In the genomic region with DNA sequence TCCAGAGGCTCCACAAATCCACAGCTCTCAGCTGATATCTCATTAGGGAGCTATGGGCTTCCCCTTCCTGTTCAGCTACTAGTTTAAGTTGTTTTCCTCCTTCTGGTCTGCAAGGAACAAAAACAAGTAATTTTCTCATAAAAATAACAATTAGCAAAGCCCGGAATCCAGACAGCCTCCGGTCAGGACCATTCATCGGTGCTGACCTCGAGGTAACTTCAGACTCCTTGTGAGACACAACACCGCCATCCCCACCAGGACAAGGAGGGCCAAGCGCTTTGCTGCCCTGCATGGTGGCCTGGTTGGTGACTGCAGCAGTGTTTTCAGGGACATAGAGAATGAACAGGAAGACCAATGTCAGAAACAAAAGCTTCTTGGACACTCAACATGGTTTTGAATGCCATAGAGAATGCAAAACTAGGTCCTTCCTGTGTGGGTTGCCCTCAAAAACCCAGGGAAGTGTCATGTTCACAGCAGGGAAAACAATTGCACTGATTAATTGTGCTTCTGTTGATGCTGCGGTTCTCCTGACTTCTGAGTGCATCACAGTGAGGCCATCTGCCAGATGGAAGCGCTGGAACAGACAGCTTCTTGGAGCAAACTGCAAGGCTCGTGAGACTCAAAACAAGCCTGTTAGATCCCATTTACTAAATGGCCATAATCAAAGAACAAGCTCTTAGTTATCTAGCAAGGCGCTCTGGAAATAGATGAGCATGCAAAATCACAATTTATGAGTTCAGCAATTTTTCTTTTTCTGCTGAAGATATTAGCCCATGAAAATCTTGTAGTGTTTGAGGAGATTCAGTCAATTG, we compare ENCODE assay signal across 10 cellular contexts.
DNase-seq lines count a peak whose midpoint lies in the region; ATAC-seq and TF ChIP-seq lines count a peak whose summit lies in the region.
"Had no signal": no experiment of that assay in that cellular context is flagged by ENCODE, and none has a peak within 500 bp of the region (broad histone marks: within the 10 kb centered on the region; RNA-seq: fewer than 3 reads in every experiment).

No MANE protein-coding gene starts in this region.

- H3K4me3 ChIP-seq in osteoblast (ENCODE audit: insufficient read depth, low read length), result no peak overlapping the region

- no peak for TF ChIP-seq CTCF in osteoblast (IDR thresholded peaks at IDR 0.05; ENCODE audit: extremely low read depth, low read depth, low read length)

- no peaks in the 10 kb centered on the region for H3K79me2 ChIP-seq in osteoblast (ENCODE audit: insufficient read depth, low read length)

- peak overlapping the region; percentile 20 for H3K27ac ChIP-seq in osteoblast (ENCODE audit: low read depth, low read length)

- H3K4me1 ChIP-seq in osteoblast (ENCODE audit: insufficient read depth, low read length), result peaks cover 34% of the 10 kb centered on the region

- peak overlapping the region; percentile 9 for H3K4me2 ChIP-seq in osteoblast (ENCODE audit: insufficient read depth, low read length)

- peak; percentile 54 for DNase-seq in AG08395 (ENCODE audit: low spot score)
- peak; percentile 82 for DNase-seq in NCI-H2171 treated with DMSO at 0.1 percent for 48 hours (lab: John Stamatoyannopoulos, UW)
- DNase-seq in fibroblast of peridontal ligament (ENCODE audit: extremely low read depth), result peak; percentile 63
- DNase-seq in osteoblast (ENCODE audit: insufficient read length, low spot score, missing footprints), result peak; percentile 82
- DNase-seq in activated effector memory CD4-positive, alpha-beta T cell treated with Interleukin-2 at 50 U/mL for 16 hours, result no peak
- no peak for DNase-seq in NCI-H2107 (lab: John Stamatoyannopoulos, UW)
- no peak for DNase-seq in HPDE6-E6E7 (ENCODE audit: extremely low spot score)
- DNase-seq: EL; stimulated activated CD4-positive, alpha-beta T cell treated with anti-CD3 and anti-CD28 coated beads, Interleukin-4, amount 100 ng/mL, for 24 hours had no signal

- no peaks in the 10 kb centered on the region for H3K27me3 ChIP-seq in osteoblast (ENCODE audit: insufficient read depth, low read length)

- no peaks in the 10 kb centered on the region for H4K20me1 ChIP-seq in osteoblast (ENCODE audit: insufficient read depth, low read length)

- H3K36me3 ChIP-seq in osteoblast (ENCODE audit: insufficient read depth, low read length), result no peaks in the 10 kb centered on the region

- H3K9me3 ChIP-seq in osteoblast (ENCODE audit: low read depth, low read length), result no peaks in the 10 kb centered on the region

- ATAC-seq in HG03354 (IDR thresholded peaks at IDR 0.05; ENCODE audit: poor library complexity, severe bottlenecking, unreplicated experiment), result no peak

- H2AFZ ChIP-seq in osteoblast (ENCODE audit: low read length), result peak overlapping the region; percentile 54

Comparison
In these comparisons a context has a peak if more than half of its experiments do, and no peak if none do; other contexts are left out.
1. DNase-seq: peak in AG08395 (single experiment), NCI-H2171 treated with DMSO at 0.1 percent for 48 hours (single experiment), fibroblast of peridontal ligament (single experiment) and osteoblast (single experiment); none in activated effector memory CD4-positive, alpha-beta T cell treated with Interleukin-2 at 50 U/mL for 16 hours (single experiment), NCI-H2107 (single experiment) and HPDE6-E6E7 (single experiment).